Comparison of ENCODE assay signal across 1 cellular context in the genomic region with DNA sequence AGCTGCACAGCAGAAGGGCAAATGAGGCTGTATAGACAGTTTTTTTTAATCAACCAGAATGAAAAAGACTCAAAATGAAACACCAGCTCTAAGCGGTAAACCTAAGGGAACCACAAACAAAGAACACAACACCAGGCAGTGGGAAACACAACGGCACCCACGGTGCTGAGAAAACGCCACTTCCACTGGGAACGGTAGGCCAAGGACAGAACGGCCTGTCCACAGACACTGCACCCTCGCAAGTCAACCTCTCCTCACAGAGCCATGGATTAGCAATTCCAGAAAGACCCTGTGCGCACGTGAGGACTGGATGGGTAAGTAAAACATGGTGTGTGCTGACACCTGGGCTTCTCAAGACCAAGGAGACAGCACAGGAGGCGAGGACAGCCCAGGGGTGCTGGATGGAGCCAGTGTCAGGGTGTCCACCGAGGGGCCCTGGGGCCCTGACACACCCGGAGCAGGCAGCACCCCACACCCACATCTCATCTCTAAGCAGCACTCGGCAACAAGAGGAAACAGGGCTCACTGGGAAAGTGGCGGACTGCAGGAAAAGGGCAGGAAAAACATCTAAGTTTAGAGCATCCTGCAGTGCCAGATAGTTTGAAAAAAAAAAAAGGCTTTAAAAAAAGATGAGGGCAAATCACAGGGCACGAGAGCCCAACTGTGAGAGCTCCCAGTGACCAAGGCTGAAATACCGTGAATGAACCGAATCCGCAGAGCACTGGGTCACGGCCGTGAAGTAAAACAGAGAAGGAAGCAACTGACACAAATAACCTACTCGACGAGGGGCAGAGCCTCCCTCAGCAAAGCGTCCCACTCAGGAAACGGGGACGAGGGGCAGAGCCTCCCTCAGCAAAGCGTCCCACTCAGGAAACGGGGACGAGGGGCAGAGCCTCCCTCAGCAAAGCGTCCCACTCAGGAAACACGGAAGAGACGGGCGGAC.
TF ChIP-seq lines count a peak whose summit lies in the region.

No MANE protein-coding gene starts in this region.

TF ChIP-seq in H1, 55 proteins besides CTCF, POLR2A, EP300 and RAD21:
- no peak for TF ChIP-seq NANOG (IDR thresholded peaks at IDR 0.05; ENCODE audit: insufficient read depth, low read depth, low read length, poor library complexity, severe bottlenecking)
- TF ChIP-seq, protein P1, sequence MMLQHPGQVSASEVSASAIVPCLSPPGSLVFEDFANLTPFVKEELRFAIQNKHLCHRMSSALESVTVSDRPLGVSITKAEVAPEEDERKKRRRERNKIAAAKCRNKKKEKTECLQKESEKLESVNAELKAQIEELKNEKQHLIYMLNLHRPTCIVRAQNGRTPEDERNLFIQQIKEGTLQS (IDR thresholded peaks at IDR 0.05; ENCODE audit: insufficient read depth, low read depth, low read length): no peak
- no peak for TF ChIP-seq PHF8 (conservative IDR thresholded peaks at IDR 0.05; ENCODE audit: low read depth, low read length)
- TF ChIP-seq HDAC6 (IDR thresholded peaks at IDR 0.05; ENCODE audit: low read depth, low read length): no peak
- TF ChIP-seq CBX8 (IDR thresholded peaks at IDR 0.05; ENCODE audit: borderline replicate concordance, low read depth, low read length): no peak
- TF ChIP-seq SRF (IDR thresholded peaks at IDR 0.05; ENCODE audit: low read depth, low read length): no peak
- TF ChIP-seq CBX5 (IDR thresholded peaks at IDR 0.05; ENCODE audit: low read depth, low read length): no peak
- TF ChIP-seq SP4 (IDR thresholded peaks at IDR 0.05; ENCODE audit: low read length): no peak
